In the genomic region with DNA sequence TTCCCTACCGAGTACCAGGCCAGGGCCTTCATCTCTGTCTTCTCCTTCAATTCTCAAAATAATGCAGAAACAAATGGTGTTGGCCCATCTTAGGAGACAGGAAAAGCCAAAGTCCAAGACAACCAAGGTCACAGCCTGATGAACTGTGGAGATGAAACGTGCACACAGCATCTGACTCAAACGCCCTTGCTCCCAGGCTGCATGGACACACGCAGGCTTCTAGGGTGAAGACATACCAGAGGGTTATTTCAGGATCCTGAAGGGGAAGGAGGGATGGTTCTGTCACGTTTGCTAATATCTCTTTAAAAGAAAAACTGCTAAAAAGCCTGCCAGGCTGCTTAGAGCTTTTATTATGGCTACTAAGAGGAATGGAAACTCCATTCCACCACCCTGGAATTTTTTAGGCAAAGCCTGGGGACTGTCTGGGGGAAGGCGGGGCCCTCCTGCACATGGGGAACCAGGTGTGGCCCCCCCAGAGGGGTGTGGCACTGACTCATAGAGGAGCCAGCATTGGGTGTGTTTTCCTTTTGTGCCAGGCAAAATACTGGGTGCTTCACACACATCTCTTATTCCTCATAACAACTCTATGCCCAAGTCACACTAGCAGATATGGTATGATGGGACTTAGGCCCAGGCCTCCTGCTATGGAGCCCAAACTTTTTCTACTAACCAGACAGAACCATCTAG, we compare ENCODE assay signal across 18 cellular contexts.
DNase-seq lines count a peak whose midpoint lies in the region; ATAC-seq, FAIRE-seq and TF ChIP-seq lines count a peak whose summit lies in the region.
"Had no signal": no experiment of that assay in that cellular context is flagged by ENCODE, and none has a peak within 500 bp of the region (broad histone marks: within the 10 kb centered on the region; RNA-seq: fewer than 3 reads in every experiment).

No MANE protein-coding gene starts in this region.

- no peak for FAIRE-seq in HepG2 (lab: Jason Lieb, UNC)

- no peak overlapping the region for H3K4me2 ChIP-seq in HepG2 (ENCODE audit: low read depth, low read length)

- TF ChIP-seq POLR2A in breast epithelium (IDR thresholded peaks at IDR 0.05) (no peak), HepG2 (IDR thresholded peaks at IDR 0.05; ENCODE audit: insufficient read depth in 1 of 2, low read depth in 2 of 2, low read length in 2 of 2) (no peak)

- no peaks in the 10 kb centered on the region for H4K20me1 ChIP-seq in HepG2 (ENCODE audit: insufficient read depth, low read length)

- H3K36me3 ChIP-seq in right atrium auricular region, result peaks cover 31% of the 10 kb centered on the region
- H3K36me3 ChIP-seq in breast epithelium, result no peaks in the 10 kb centered on the region
- H3K36me3 ChIP-seq in HepG2 (replicated peaks in 1 of 2; ENCODE audit: control insufficient read depth in 1 of 2, insufficient read depth in 2 of 2, low read length in 2 of 2), result peaks cover 35 to 70% of the 10 kb centered on the region in 2 experiments
- H3K36me3 ChIP-seq in aorta (ENCODE audit: control insufficient read depth in 1 of 2, insufficient read depth in 2 of 2, low read length in 1 of 2), result no peaks in the 10 kb centered on the region
- H3K36me3 ChIP-seq: cardiac muscle cell had no signal

- POLR2A ChIA-PET in HepG2 (lab: Yijun Ruan, JAX), result no interaction called here

- no peak for TF ChIP-seq RAD21 in HepG2 (CRISPR knock-in tag; IDR thresholded peaks at IDR 0.05)

- H3K4me1 ChIP-seq in right atrium auricular region (peaks cover 0 to 44% of the 10 kb centered on the region in 2 donors), breast epithelium (no peaks in the 10 kb centered on the region), HepG2 (ENCODE audit: insufficient read depth, low read length) (peaks cover 16% of the 10 kb centered on the region), aorta (ENCODE audit: control insufficient read depth in 1 of 2, insufficient read depth in 2 of 2, low read length in 2 of 2) (peaks cover 2 to 10% of the 10 kb centered on the region in 2 donors)

- ATAC-seq in Right ventricle myocardium inferior (no peak), HepG2 (no peak), aorta (ENCODE audit: low FRiP score) (no peak)

- in situ Hi-C loops in HepG2 (cut with HindIII; ENCODE audit: extremely low pct_ligation_motif_present, low pct_unique_long_range_greater_than_20kb), result no loop called here

- CTCF ChIA-PET in HepG2 (lab: Yijun Ruan, JAX; ENCODE audit: low intra/inter-chr PET ratio, low total read pairs), result no interaction called here

- TF ChIP-seq CTCF in right atrium auricular region (IDR thresholded peaks at IDR 0.05) (no peak), breast epithelium (IDR thresholded peaks at IDR 0.05) (no peak), HepG2 (CRISPR knock-in tag; IDR thresholded peaks at IDR 0.05) (no peak)

- intact Hi-C loops in Right ventricle myocardium inferior (cut with DNase I) (no loop called here), breast epithelium (cut with DNase I; ENCODE audit: low total_unique reads) (no loop called here), HepG2 (cut with micrococcal nuclease; ENCODE audit: unreplicated experiment) (no loop called here), aorta (cut with DNase I) (no loop called here)

- TF ChIP-seq EP300 in HepG2 (IDR thresholded peaks at IDR 0.05; ENCODE audit: low read depth in 2 of 2, low read length in 2 of 2) (no peak), HepG2 (CRISPR knock-in tag; IDR thresholded peaks at IDR 0.05; ENCODE audit: borderline replicate concordance) (no peak)

- no peaks in the 10 kb centered on the region for H3K9me3 ChIP-seq in right atrium auricular region
- H3K9me3 ChIP-seq in breast epithelium, result no peaks in the 10 kb centered on the region
- H3K9me3 ChIP-seq in HepG2 (ENCODE audit: low read length), result no peaks in the 10 kb centered on the region
- H3K9me3 ChIP-seq in aorta (ENCODE audit: control insufficient read depth, low read length), result no peaks in the 10 kb centered on the region
- H3K9me3 ChIP-seq: esophagus muscularis mucosa, spleen had no signal

- H3K27me3 ChIP-seq in right atrium auricular region, result no peaks in the 10 kb centered on the region
- H3K27me3 ChIP-seq in breast epithelium, result no peaks in the 10 kb centered on the region
- no peaks in the 10 kb centered on the region; a peak in 1 of 5 replicates for H3K27me3 ChIP-seq in HepG2 (ENCODE audit: control insufficient read depth in 1 of 2, insufficient read depth in 2 of 2, low read length in 2 of 2)
- H3K27me3 ChIP-seq in aorta (ENCODE audit: control insufficient read depth in 1 of 2, insufficient read depth in 2 of 2, low read length in 1 of 2), result no peaks in the 10 kb centered on the region
- H3K27me3 ChIP-seq: cardiac muscle cell, esophagus muscularis mucosa, spleen had no signal

- H2AFZ ChIP-seq in HepG2 (ENCODE audit: low read length), result no peak overlapping the region

- H3K27ac ChIP-seq in right atrium auricular region, result peak overlapping the region; percentile 60 to 71
- peak overlapping the region; percentile 66 to 80 for H3K27ac ChIP-seq in breast epithelium
- no peak overlapping the region for H3K27ac ChIP-seq in HepG2 (ENCODE audit: extremely low read length, insufficient read depth, low read length)
- peak overlapping the region; percentile 67 to 74 for H3K27ac ChIP-seq in aorta (ENCODE audit: low read depth in 1 of 2, low read length in 2 of 2)
- H3K27ac ChIP-seq: cardiac muscle cell had no signal

- H3K4me3 ChIP-seq in right atrium auricular region, result no peak overlapping the region
- H3K4me3 ChIP-seq in breast epithelium, result no peak overlapping the region
- H3K4me3 ChIP-seq in HepG2 (replicated peaks in 1 of 3; ENCODE audit: insufficient read depth in 1 of 3, low read depth in 2 of 3, low read length in 3 of 3), result no peak overlapping the region
- H3K4me3 ChIP-seq in aorta (ENCODE audit: low read length in 2 of 2), result no peak overlapping the region
- H3K4me3 ChIP-seq: cardiac muscle cell, esophagus muscularis mucosa, spleen had no signal

- no peak overlapping the region for H3K9ac ChIP-seq in HepG2 (ENCODE audit: insufficient read depth, low read depth, low read length)

- DNase-seq in right atrium auricular region (ENCODE audit: low spot score) (no peak), Right ventricle myocardium inferior (ENCODE audit: missing footprints) (no peak), breast epithelium (ENCODE audit: low spot score in 2 of 2) (no peak), HepG2 (ENCODE audit: low spot score) (no peak), aorta (peak in 1 of 2 donors; percentile 11), NCI-H128 (lab: John Stamatoyannopoulos, UW; ENCODE audit: unreplicated experiment) (no peak), D341Med (ENCODE audit: low spot score) (no peak)
- DNase-seq in stimulated activated naive CD4-positive, alpha-beta T cell (lab: John Stamatoyannopoulos, UW), result no peak
- DNase-seq: ACHN; activated CD4-positive, alpha-beta T cell treated with anti-CD3 and anti-CD28 coated beads, Interleukin-2, amount 10 ng/mL, durations not matched to agents 7 days and 5 days; DMS153; H9; naive B cell; NCI-H1694 treated with DMSO at 0.1 percent for 48 hours; spleen; SW 1271 had no signal

- H3K79me2 ChIP-seq in HepG2 (ENCODE audit: insufficient read depth, low read length), result no peaks in the 10 kb centered on the region

- BruUV-seq in HepG2 (replicated peaks; lab: Mats Ljungman, UMichigan), result no TSS peak

- 95% methylated on average over 6 of the region's 6 CpGs for WGBS in HepG2 (ENCODE audit: low lambda C conversion rate)
- WGBS in aorta, 2 donors, result 47 to 54% methylated on average over 6 of the region's 6 CpGs

TF ChIP-seq in HepG2, 621 proteins besides CTCF, POLR2A, EP300 and RAD21:
- TF ChIP-seq ZNF780A (CRISPR knock-in tag; IDR thresholded peaks at IDR 0.05) (no peak), HNF4A (CRISPR knock-in tag; IDR thresholded peaks at IDR 0.05) (0 out of 2 replicates have a peak, but pooled peaks have one; percentile 10), ZNF570 (CRISPR knock-in tag; IDR thresholded peaks at IDR 0.05; ENCODE audit: borderline replicate concordance) (no peak)
